In the genomic region with DNA sequence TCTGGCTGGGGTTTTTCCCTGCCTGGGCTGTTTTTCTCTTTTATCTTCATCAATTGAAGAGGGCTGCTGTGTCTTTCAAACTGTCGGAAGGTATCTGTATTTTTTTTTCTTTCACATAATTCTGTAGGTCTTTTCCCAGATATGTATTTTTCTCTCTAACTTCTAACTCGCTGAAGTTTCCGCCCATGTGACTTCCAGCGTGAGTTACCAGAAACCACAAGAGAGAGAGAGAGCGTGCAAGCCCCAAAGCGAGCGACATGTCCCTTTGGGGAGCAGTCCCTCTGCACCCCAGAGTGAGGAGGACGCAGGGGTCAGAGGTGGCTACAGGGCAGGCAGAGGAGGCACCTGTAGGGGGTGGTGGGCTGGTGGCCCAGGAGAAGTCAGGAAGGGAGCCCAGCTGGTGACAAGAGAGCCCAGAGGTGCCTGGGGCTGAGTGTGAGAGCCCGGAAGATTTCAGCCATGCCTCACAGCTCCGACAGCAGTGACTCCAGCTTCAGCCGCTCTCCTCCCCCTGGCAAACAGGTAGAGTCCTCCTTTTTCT, we compare ENCODE assay signal across 10 cellular contexts. TPM values are rescaled to one million over a fixed set of nuclear protein-coding genes. Genes with fewer than 3 reads are reported as not detected.
DNase-seq lines count a peak whose midpoint lies in the region; ATAC-seq, FAIRE-seq and TF ChIP-seq lines count a peak whose summit lies in the region.
"Had no signal": no experiment of that assay in that cellular context is flagged by ENCODE, and none has a peak within 500 bp of the region (broad histone marks: within the 10 kb centered on the region; RNA-seq: fewer than 3 reads in every experiment).

A gene with protein sequence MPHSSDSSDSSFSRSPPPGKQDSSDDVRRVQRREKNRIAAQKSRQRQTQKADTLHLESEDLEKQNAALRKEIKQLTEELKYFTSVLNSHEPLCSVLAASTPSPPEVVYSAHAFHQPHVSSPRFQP (plus strand): TSS at position 246 of the 541 bp plus-strand sequence. CDS start 214 bp downstream, at position 460.

- peak within 1 kb of the TSS; percentile 82 for H3K27ac ChIP-seq in endothelial cell of umbilical vein (ENCODE audit: insufficient read depth, low read depth, low read length)
- H3K27ac ChIP-seq: SJSA1 had no signal

- H2AFZ ChIP-seq in endothelial cell of umbilical vein (ENCODE audit: low read depth, low read length) = no peak within 1 kb of the TSS

- CTCF ChIA-PET in endothelial cell of umbilical vein (lab: Charles Lee) = interaction anchor here (1.3 to 7.6 kb wide), 3 partner anchors 13 to 39 kb away, joined by 5 to 89 read pairs (median 10); no protein-coding TSS in a partner anchor

- in situ Hi-C loops in GM18951 (cut with MboI; ENCODE audit: low sequenced_read_pairs, unreplicated experiment) = loop anchor here (5.0 kb wide), 1 partner anchor 35 kb away; no protein-coding TSS in a partner anchor

- intact Hi-C loops in endothelial cell of umbilical vein (cut with micrococcal nuclease) = loop anchor here (5.0 kb wide), 1 partner anchor 125 kb away; no protein-coding TSS in a partner anchor

- H3K9me3 ChIP-seq in endothelial cell of umbilical vein (replicated peaks; ENCODE audit: control insufficient read depth, insufficient read depth, low read length) = no peaks in the 10 kb centered on the region
- H3K9me3 ChIP-seq: SJSA1 had no signal

- H3K9ac ChIP-seq in endothelial cell of umbilical vein (replicated peaks; ENCODE audit: extremely low read depth, insufficient read depth, low read length) = no peak within 1 kb of the TSS

- peak; percentile 75 for DNase-seq in activated CD4-positive, CD25-positive, alpha-beta regulatory T cell treated with anti-CD3 and anti-CD28 coated beads, Interleukin-2, amount 50 U/mL, for 72 hours
- DNase-seq in endothelial cell of umbilical vein (ENCODE audit: low read depth, low spot score) (no peak), NCI-H510A treated with DMSO at 0.1 percent for 48 hours (lab: John Stamatoyannopoulos, UW) (no peak), T1000 (lab: John Stamatoyannopoulos, UW) (no peak)
- peak; percentile 80 for DNase-seq in stimulated activated CD4-positive, alpha-beta T cell treated with anti-CD3 and anti-CD28 coated beads, Interleukin-15, amount 100 ng/mL, for 24 hours

- no peak for TF ChIP-seq CTCF in endothelial cell of umbilical vein (IDR thresholded peaks at IDR 0.05; ENCODE audit: extremely low read depth in 1 of 2, insufficient read depth in 1 of 2, low read depth in 1 of 2, low read length in 2 of 2)

- TF ChIP-seq POLR2A in GM18951 (IDR thresholded peaks at IDR 0.05; ENCODE audit: extremely low read depth, insufficient read depth, insufficient read length) (peak; percentile 94), endothelial cell of umbilical vein (IDR thresholded peaks at IDR 0.05; ENCODE audit: low read depth, low read length) (no peak)

- dilution Hi-C loops in endothelial cell of umbilical vein (cut with MboI; ENCODE audit: extremely low pct_ligation_motif_present, low sequenced_read_pairs) = no loop called here

- H3K4me3 ChIP-seq in endothelial cell of umbilical vein (replicated peaks in 1 of 3; ENCODE audit: insufficient read depth in 1 of 3, low read depth in 1 of 3, low read length in 3 of 3) = no peak within 1 kb of the TSS
- H3K4me3 ChIP-seq: SJSA1 had no signal

- H3K4me1 ChIP-seq in endothelial cell of umbilical vein (ENCODE audit: control insufficient read depth, extremely low read depth, insufficient read depth, low read length) = peaks cover 25% of the 10 kb centered on the region

- no TSS peak for BruUV-seq in endothelial cell of umbilical vein (replicated peaks; lab: Mats Ljungman, UMichigan)

- H3K27me3 ChIP-seq in endothelial cell of umbilical vein (ENCODE audit: control insufficient read depth in 2 of 2, insufficient read depth in 2 of 2, low read length in 2 of 2) = no peaks in the 10 kb centered on the region
- H3K27me3 ChIP-seq: SJSA1 had no signal

- FAIRE-seq in endothelial cell of umbilical vein (lab: Jason Lieb, UNC) = no peak

- H3K79me2 ChIP-seq in endothelial cell of umbilical vein (ENCODE audit: control insufficient read depth, insufficient read depth, low read length) = no peaks in the 10 kb centered on the region

- ATAC-seq in HG03175 (IDR thresholded peaks at IDR 0.05; ENCODE audit: unreplicated experiment) (peak; percentile 65), GM19328 (IDR thresholded peaks at IDR 0.05; ENCODE audit: unreplicated experiment) (no peak)

- H3K36me3 ChIP-seq in endothelial cell of umbilical vein (ENCODE audit: control insufficient read depth in 2 of 2, extremely low read depth in 1 of 2, insufficient read depth in 2 of 2, low read length in 2 of 2) = no peaks in the 10 kb centered on the region
- H3K36me3 ChIP-seq: SJSA1 had no signal

- H4K20me1 ChIP-seq in endothelial cell of umbilical vein (replicated peaks; ENCODE audit: control insufficient read depth, extremely low read depth, insufficient read depth, low read length) = no peaks in the 10 kb centered on the region

- POLR2A ChIA-PET in endothelial cell of umbilical vein (lab: Charles Lee) = interaction anchor here (0.5 kb wide), 1 partner anchor 635 kb away, joined by 3 read pairs; no protein-coding TSS in a partner anchor

- H3K9me1 ChIP-seq in endothelial cell of umbilical vein (replicated peaks; ENCODE audit: control insufficient read depth, extremely low read depth, insufficient read depth, low read length) = no peaks in the 10 kb centered on the region

- peak within 1 kb of the TSS; percentile 83 for H3K4me2 ChIP-seq in endothelial cell of umbilical vein (ENCODE audit: insufficient read depth, low read length)

TF ChIP-seq in endothelial cell of umbilical vein, 7 proteins besides CTCF, POLR2A, EP300 and RAD21:
- TF ChIP-seq GATA2 (IDR thresholded peaks at IDR 0.05; ENCODE audit: insufficient read depth, insufficient read length, low read depth, low read length) = no peak
- TF ChIP-seq MYC (IDR thresholded peaks at IDR 0.05; ENCODE audit: low read depth, low read length) = no peak
- TF ChIP-seq FOS (IDR thresholded peaks at IDR 0.05; ENCODE audit: borderline replicate concordance, insufficient read depth, low read length) = no peak
- TF ChIP-seq, protein P1, sequence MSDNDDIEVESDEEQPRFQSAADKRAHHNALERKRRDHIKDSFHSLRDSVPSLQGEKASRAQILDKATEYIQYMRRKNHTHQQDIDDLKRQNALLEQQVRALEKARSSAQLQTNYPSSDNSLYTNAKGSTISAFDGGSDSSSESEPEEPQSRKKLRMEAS (IDR thresholded peaks at IDR 0.05; ENCODE audit: insufficient read depth, insufficient read length) = no peak
- no peak for TF ChIP-seq EZH2 (IDR thresholded peaks at IDR 0.05; ENCODE audit: borderline replicate concordance, low read depth, low read length, severe bottlenecking)
- TF ChIP-seq POLR2AphosphoS5 (IDR thresholded peaks at IDR 0.05; ENCODE audit: insufficient read depth, low read depth, low read length) = no peak
- no peak for TF ChIP-seq JUN (IDR thresholded peaks at IDR 0.05; ENCODE audit: borderline replicate concordance, insufficient read depth, insufficient read length, low read depth)

RNA-seq across cellular contexts. Expression of the gene that starts here (rescaled TPM):
- total RNA-seq in endothelial cell of umbilical vein = not detected in 2 replicates
- polyA plus RNA-seq in endothelial cell of umbilical vein = not detected in 2 replicates
- polyA plus RNA-seq in endothelial cell of umbilical vein (2011; cell fraction: cytosol; rRNA removed) = not detected in 2 replicates
- polyA plus RNA-seq in endothelial cell of umbilical vein (2011; cell fraction: nucleus; rRNA removed) = 0.28 TPM in 1 of 2 replicates, not detected in the other
- polyA plus RNA-seq in endothelial cell of umbilical vein (2012) = not detected in 2 replicates
- not detected in 2 replicates for polyA minus RNA-seq in endothelial cell of umbilical vein
- polyA minus RNA-seq in endothelial cell of umbilical vein (2011; cell fraction: cytosol; rRNA and poly(A)+ RNA removed) = not detected
- not detected in 2 replicates for polyA minus RNA-seq in endothelial cell of umbilical vein (2011; cell fraction: nucleus; rRNA and poly(A)+ RNA removed)
- total RNA-seq: myocyte, SJSA1 had no signal

Comparison
In these comparisons a context has a peak if more than half of its experiments do, and no peak if none do; other contexts are left out.
1. DNase-seq: peak in activated CD4-positive, CD25-positive, alpha-beta regulatory T cell treated with anti-CD3 and anti-CD28 coated beads, Interleukin-2, amount 50 U/mL, for 72 hours (single experiment) and stimulated activated CD4-positive, alpha-beta T cell treated with anti-CD3 and anti-CD28 coated beads, Interleukin-15, amount 100 ng/mL, for 24 hours (single experiment); none in endothelial cell of umbilical vein (single experiment), NCI-H510A treated with DMSO at 0.1 percent for 48 hours (single experiment) and T1000 (single experiment).